Comparison of ENCODE assay signal across 8 cellular contexts in the genomic region with DNA sequence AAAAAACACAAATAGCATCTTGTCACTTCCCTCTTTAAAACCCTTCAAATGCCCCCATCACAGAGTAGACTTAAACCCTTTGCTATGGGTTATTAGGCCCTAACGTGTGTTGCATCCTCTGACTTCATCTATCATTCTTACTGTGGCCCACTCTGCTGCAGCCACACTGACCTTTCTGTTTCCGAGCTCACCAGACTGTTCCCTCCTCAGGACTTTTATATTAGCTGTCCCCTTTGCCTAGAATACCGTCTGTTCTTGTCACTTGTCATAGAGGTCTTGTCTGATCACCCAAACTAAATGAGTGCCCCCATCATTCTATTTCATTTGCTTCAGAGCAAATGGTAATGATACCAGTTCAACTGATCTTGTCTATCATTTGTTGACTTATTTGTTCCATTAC.
DNase-seq lines count a peak whose midpoint lies in the region; ATAC-seq and TF ChIP-seq lines count a peak whose summit lies in the region.

No MANE protein-coding gene starts in this region.

- DNase-seq in cardiac fibroblast (ENCODE audit: low read depth in 2 of 2) (no peak), AG08395 (ENCODE audit: low spot score) (no peak), RKO (ENCODE audit: low spot score) (no peak)

- peak overlapping the region; percentile 91 for H3K9ac ChIP-seq in HUES6 (ENCODE audit: low read length)
- peak overlapping the region; percentile 97 for H3K9ac ChIP-seq in mucosa of stomach (ENCODE audit: low read length)

- no peak for ATAC-seq in GM18520 (IDR thresholded peaks at IDR 0.05; ENCODE audit: unreplicated experiment)
- no peak for ATAC-seq in HG03135 (IDR thresholded peaks at IDR 0.05; ENCODE audit: unreplicated experiment)

- H3K4me3 ChIP-seq in HUES6 (ENCODE audit: low read depth, low read length) (peak overlapping the region; percentile 95), cardiac fibroblast (replicated peaks in 1 of 2; ENCODE audit: low read depth in 2 of 2, low read length in 2 of 2) (peak overlapping the region; percentile 94 to 95), mucosa of stomach (ENCODE audit: low read length) (peak overlapping the region; percentile 58)

- H3K4me1 ChIP-seq in HUES6 (ENCODE audit: control insufficient read depth, insufficient read depth, low read length) (peaks cover 37% of the 10 kb centered on the region), mucosa of stomach (ENCODE audit: control insufficient read depth, insufficient read depth, low read length) (peaks cover 28% of the 10 kb centered on the region)

- H3K9me3 ChIP-seq in HUES6 (ENCODE audit: control insufficient read depth, insufficient read depth, low read depth, low read length) (no peaks in the 10 kb centered on the region), mucosa of stomach (ENCODE audit: control insufficient read depth, low read length) (no peaks in the 10 kb centered on the region)

- peak overlapping the region; percentile 96 for H3K27ac ChIP-seq in 22Rv1
- H3K27ac ChIP-seq in HUES6 (ENCODE audit: low read depth, low read length) = peak overlapping the region; percentile 94

- H3K27me3 ChIP-seq in HUES6 (ENCODE audit: control insufficient read depth, insufficient read depth, low read length) = no peaks in the 10 kb centered on the region
- H3K27me3 ChIP-seq in mucosa of stomach (ENCODE audit: control insufficient read depth, insufficient read depth, low read length) = no peaks in the 10 kb centered on the region

- H3K36me3 ChIP-seq in HUES6 (ENCODE audit: control insufficient read depth, insufficient read depth, low read length) (peaks cover 8% of the 10 kb centered on the region; the same call in 1 of the 2 replicates), mucosa of stomach (ENCODE audit: control insufficient read depth, insufficient read depth, low read length) (no peaks in the 10 kb centered on the region)

- no peak for TF ChIP-seq CTCF in 22Rv1 (IDR thresholded peaks at IDR 0.05)
- TF ChIP-seq CTCF in cardiac fibroblast (IDR thresholded peaks at IDR 0.05; ENCODE audit: low read depth, low read length) = no peak
